Comparison of ENCODE assay signal across 1 cellular context in genomic region chr2:72915907-72916742, GRCh38.
A peak's percentile ranks its signal among the peaks of the same experiment; 100 is the strongest.
TF ChIP-seq lines count a peak whose summit lies in the region.

No MANE protein-coding gene starts in this region.

TF ChIP-seq in K562, 482 proteins besides CTCF, POLR2A, EP300 and RAD21 (continued from another document):
- peak; percentile 33; the same call in 1 of the 2 replicates for TF ChIP-seq SAFB (IDR thresholded peaks at IDR 0.05; ENCODE audit: borderline replicate concordance, low read depth, low read length)
- TF ChIP-seq RBM14 (IDR thresholded peaks at IDR 0.05; ENCODE audit: borderline replicate concordance, insufficient read depth, low read depth, low read length), result 0 out of 2 replicates have a peak, but pooled peaks have one; percentile 5
- TF ChIP-seq BRD9 (IDR thresholded peaks at IDR 0.05; ENCODE audit: low read depth, partially characterized antibody), result no peak
- TF ChIP-seq ZBTB33 (CRISPR knock-in tag; IDR thresholded peaks at IDR 0.05), result peak; percentile 81
- peak in 1 of 2 experiments; percentile 62 for TF ChIP-seq E2F6 (IDR thresholded peaks at IDR 0.05; ENCODE audit: borderline replicate concordance in 1 of 2, extremely low read depth in 1 of 2, insufficient read depth in 1 of 2, insufficient read length in 1 of 2, low read depth in 1 of 2, low read length in 1 of 2, poor library complexity in 1 of 2, severe bottlenecking in 1 of 2)
- TF ChIP-seq USF2 (CRISPR knock-in tag; IDR thresholded peaks at IDR 0.05), result 0 out of 2 replicates have a peak, but pooled peaks have one; percentile 10
- no peak for TF ChIP-seq ZNF407 (IDR thresholded peaks at IDR 0.05; ENCODE audit: low read depth)
- peak; percentile 16; the same call in 1 of the 2 replicates for TF ChIP-seq CTBP1 (IDR thresholded peaks at IDR 0.05; ENCODE audit: borderline replicate concordance)
- peak; percentile 54 for TF ChIP-seq CXXC5 (CRISPR knock-in tag; IDR thresholded peaks at IDR 0.05)
- peak; percentile 35; the same call in 1 of the 2 replicates for TF ChIP-seq POLR2G (IDR thresholded peaks at IDR 0.05; ENCODE audit: low read depth, low read length)
- TF ChIP-seq NEUROD1 (IDR thresholded peaks at IDR 0.05; ENCODE audit: borderline replicate concordance, low read depth, low read length, partially characterized antibody), result peak; percentile 90
- TF ChIP-seq TOE1 (IDR thresholded peaks at IDR 0.05; ENCODE audit: borderline replicate concordance), result peak; percentile 47; the same call in 1 of the 2 replicates
- no peak for TF ChIP-seq TOE1 (CRISPR knock-in tag; IDR thresholded peaks at IDR 0.05; ENCODE audit: borderline replicate concordance, low read depth)
- TF ChIP-seq RNF2 (IDR thresholded peaks at IDR 0.05), result no peak
- no peak for TF ChIP-seq ZFP91 (CRISPR knock-in tag; IDR thresholded peaks at IDR 0.05)
- peak; percentile 47; the same call in 1 of the 2 replicates for TF ChIP-seq ZBTB7A (IDR thresholded peaks at IDR 0.05; ENCODE audit: borderline replicate concordance, control insufficient read depth, low read depth, low read length)
TF ChIP-seq in K562: peak in this region for 12.
